Comparison of ENCODE assay signal across 8 cellular contexts in the genomic region with DNA sequence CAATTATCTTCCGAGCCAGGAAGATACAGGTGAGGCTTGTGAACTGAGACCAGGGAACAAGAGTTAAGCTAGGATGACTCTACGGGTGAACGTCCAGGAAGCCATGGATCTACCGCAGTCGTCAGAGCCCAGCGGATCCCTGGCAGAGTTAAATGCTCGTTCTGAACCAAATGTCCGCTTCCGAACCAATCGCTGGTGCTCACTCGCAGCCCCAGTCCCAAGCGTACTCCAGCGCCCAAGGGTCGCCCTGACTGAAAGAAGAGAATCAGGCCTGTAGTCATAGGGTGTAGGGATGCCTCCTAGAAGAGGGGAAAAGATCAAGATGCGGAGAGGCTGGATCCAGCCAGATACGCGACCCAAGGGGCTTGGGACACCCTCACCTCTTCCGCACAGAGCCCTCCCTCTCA.
DNase-seq lines count a peak whose midpoint lies in the region; TF ChIP-seq lines count a peak whose summit lies in the region.

No MANE protein-coding gene starts in this region.

- no peaks in the 10 kb centered on the region for H3K27me3 ChIP-seq in mucosa of stomach (ENCODE audit: control insufficient read depth, insufficient read depth, low read length)

- no peaks in the 10 kb centered on the region for H3K9me3 ChIP-seq in mucosa of stomach (ENCODE audit: control insufficient read depth, low read length)

- TF ChIP-seq POLR2A in NB4 (IDR thresholded peaks at IDR 0.05; ENCODE audit: extremely low read depth, insufficient read length): no peak

- peak; percentile 2 for DNase-seq in stimulated activated CD4-positive, alpha-beta T cell treated with anti-CD3 and anti-CD28 coated beads, Interleukin-12 subunit alpha, Interleukin-12 subunit beta, amount 100 ng/mL, for 4 hours
- DNase-seq in stimulated activated CD4-positive, alpha-beta T cell treated with anti-CD3 and anti-CD28 coated beads, Interleukin-1b, Interleukin-23, amount 100 ng/mL, for 48 hours: no peak
- no peak for DNase-seq in NB4 (ENCODE audit: low read depth)
- DNase-seq in cardiac fibroblast (ENCODE audit: low read depth in 2 of 2): no peak
- no peak for DNase-seq in COLO668 (lab: John Stamatoyannopoulos, UW; ENCODE audit: unreplicated experiment)
- no peak for DNase-seq in NCI-H82 treated with DMSO at 0.1 percent for 48 hours (lab: John Stamatoyannopoulos, UW; ENCODE audit: unreplicated experiment)
- DNase-seq in effector CD4-positive, alpha-beta T cell: no peak

- peak overlapping the region; percentile 81 for H3K9ac ChIP-seq in mucosa of stomach (ENCODE audit: low read length)

- TF ChIP-seq CTCF in NB4 (IDR thresholded peaks at IDR 0.05; ENCODE audit: low read depth, low read length): no peak
- TF ChIP-seq CTCF in cardiac fibroblast (IDR thresholded peaks at IDR 0.05; ENCODE audit: low read depth, low read length): no peak

- H3K4me3 ChIP-seq in NB4 (ENCODE audit: low read depth, low read length): peak overlapping the region; percentile 81
- H3K4me3 ChIP-seq in cardiac fibroblast (replicated peaks in 1 of 2; ENCODE audit: low read depth in 2 of 2, low read length in 2 of 2): peak overlapping the region; percentile 90 to 97
- peak overlapping the region; percentile 79 for H3K4me3 ChIP-seq in mucosa of stomach (ENCODE audit: low read length)

- peaks cover 4% of the 10 kb centered on the region for H3K4me1 ChIP-seq in mucosa of stomach (ENCODE audit: control insufficient read depth, insufficient read depth, low read length)

- H3K36me3 ChIP-seq in mucosa of stomach (ENCODE audit: control insufficient read depth, insufficient read depth, low read length): no peaks in the 10 kb centered on the region
